1 cellular context compared by ENCODE assay signal in genomic region chr9:16637938-16638337, GRCh38.
TF ChIP-seq lines count a peak whose summit lies in the region.

No MANE protein-coding gene starts in this region.

TF ChIP-seq in IMR-90, 13 proteins besides CTCF, POLR2A, EP300 and RAD21:
- TF ChIP-seq RCOR1 (IDR thresholded peaks at IDR 0.05; ENCODE audit: insufficient replicate concordance, low read length) (no peak), MAZ (IDR thresholded peaks at IDR 0.05; ENCODE audit: borderline replicate concordance, low read depth, low read length) (no peak), CHD1 (IDR thresholded peaks at IDR 0.05; ENCODE audit: low read depth, low read length) (no peak), MXI1 (IDR thresholded peaks at IDR 0.05; ENCODE audit: borderline replicate concordance, low read depth, low read length) (no peak), MAFK (IDR thresholded peaks at IDR 0.05; ENCODE audit: low read depth, low read length) (no peak), RFX5 (IDR thresholded peaks at IDR 0.05; ENCODE audit: low read depth, low read length) (no peak), NFE2L2 (IDR thresholded peaks at IDR 0.05; ENCODE audit: low read depth, low read length) (no peak)
